ENCODE assay signal across 8 cellular contexts in the genomic region with DNA sequence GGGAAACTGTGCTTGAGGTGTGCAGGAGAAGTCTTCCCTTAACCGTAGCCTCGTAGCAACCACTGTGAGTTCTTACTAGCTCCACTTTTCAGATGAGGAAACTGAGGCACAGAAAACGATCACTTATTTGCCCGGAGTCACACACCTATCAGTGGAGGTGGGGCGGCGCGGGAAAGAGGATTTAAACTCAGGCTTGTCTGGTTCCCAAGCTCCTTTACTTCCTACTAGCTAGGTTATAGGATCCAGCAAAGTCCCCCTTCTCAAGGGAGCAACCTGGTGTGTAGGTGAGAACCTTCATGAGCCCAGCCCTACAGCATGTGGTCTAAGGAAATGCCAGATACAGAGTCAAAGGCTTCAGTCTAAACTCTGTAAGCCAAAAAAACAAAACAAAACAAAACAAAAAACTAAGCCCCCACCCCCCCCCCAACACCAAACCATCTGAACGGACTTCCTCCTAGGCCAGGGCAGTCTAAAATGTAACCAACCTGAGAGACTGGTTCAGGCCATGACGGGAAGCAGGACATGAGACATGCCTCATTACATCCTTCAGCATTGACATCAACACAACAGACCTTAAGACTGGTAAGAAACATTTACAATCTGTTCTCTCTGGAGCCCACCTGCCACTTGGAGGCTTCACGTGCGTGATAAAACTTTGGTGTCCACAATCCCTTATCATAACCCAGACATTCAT. TPM values are rescaled to one million over a fixed set of nuclear protein-coding genes. Genes with fewer than 3 reads are reported as not detected.
DNase-seq lines count a peak whose midpoint lies in the region; ATAC-seq and TF ChIP-seq lines count a peak whose summit lies in the region.

No MANE protein-coding gene starts in this region.

- ATAC-seq in PC-3: no peak
- no peak for ATAC-seq in HG02885 (IDR thresholded peaks at IDR 0.05; ENCODE audit: poor library complexity, unreplicated experiment)
- no peak for ATAC-seq in left lobe of liver

- CTCF ChIA-PET in PC-3 (lab: Charles Lee): interaction anchor here (0.5 to 1.6 kb wide), 2 partner anchors 10 to 389 kb away, joined by 3 to 5 read pairs; no protein-coding TSS in a partner anchor

- H3K9me3 ChIP-seq in PC-3 (ENCODE audit: low read length): no peaks in the 10 kb centered on the region

- peak overlapping the region; percentile 72 for H3K4me3 ChIP-seq in GM08714 (ENCODE audit: low read length)
- peak overlapping the region; percentile 79 for H3K4me3 ChIP-seq in PC-3 (ENCODE audit: low read length)
- peak overlapping the region; percentile 98 for H3K4me3 ChIP-seq in epithelial cell of proximal tubule (ENCODE audit: low read depth, low read length)

- H2AFZ ChIP-seq in PC-3 (ENCODE audit: low read length): peak overlapping the region; percentile 80

- POLR2A ChIA-PET in PC-3 (lab: Charles Lee; ENCODE audit: unreplicated experiment): interaction anchor here (0.6 to 1.0 kb wide), 3 partner anchors 10 to 99 kb away, joined by 3 to 5 read pairs (median 3); no protein-coding TSS in a partner anchor

- peak overlapping the region; percentile 92 for H3K9ac ChIP-seq in PC-3 (ENCODE audit: low read length)

- H3K9me3 Mint-ChIP-seq in osteocyte (ENCODE audit: unreplicated experiment): no peaks in the 10 kb centered on the region

- H3K27me3 Mint-ChIP-seq in osteocyte (ENCODE audit: unreplicated experiment): no peaks in the 10 kb centered on the region

- peak overlapping the region; percentile 99 for H3K4me2 ChIP-seq in PC-3 (ENCODE audit: low read length)

- no peaks in the 10 kb centered on the region for H3K27me3 ChIP-seq in PC-3 (ENCODE audit: low read length)

- H4K20me1 ChIP-seq in PC-3 (ENCODE audit: low read length): peaks cover 29% of the 10 kb centered on the region

- H3K9me2 ChIP-seq in PC-3 (replicated peaks; ENCODE audit: low read length): no peaks in the 10 kb centered on the region

- BruUV-seq in PC-3 (replicated peaks; lab: Mats Ljungman, UMichigan): TSS peak; percentile 82

- peak overlapping the region; percentile 92 for H3K27ac Mint-ChIP-seq in osteocyte (ENCODE audit: unreplicated experiment)

- H3K4me1 ChIP-seq in PC-3 (ENCODE audit: insufficient read depth, low read length): peaks cover 34% of the 10 kb centered on the region

- DNase-seq in PC-3: peak; percentile 35
- DNase-seq in epithelial cell of proximal tubule (ENCODE audit: low read depth): no peak
- no peak for DNase-seq in osteocyte (ENCODE audit: extremely low spot score, unreplicated experiment)
- no peak for DNase-seq in left lobe of liver (ENCODE audit: low spot score)
- DNase-seq in NCI-H1105 (lab: John Stamatoyannopoulos, UW): no peak
- DNase-seq in DMS153 treated with DMSO at 0.1 percent for 48 hours (lab: John Stamatoyannopoulos, UW; ENCODE audit: unreplicated experiment): no peak

- peaks cover 34% of the 10 kb centered on the region for H3K4me1 Mint-ChIP-seq in osteocyte (ENCODE audit: unreplicated experiment)

- peaks cover 4% of the 10 kb centered on the region for H3F3A ChIP-seq in PC-3 (ENCODE audit: low read length, unreplicated experiment)

- peaks cover 42% of the 10 kb centered on the region for H3K79me2 ChIP-seq in PC-3 (ENCODE audit: low read length)

- no peaks in the 10 kb centered on the region for H3K36me3 Mint-ChIP-seq in osteocyte (ENCODE audit: unreplicated experiment)

- peak overlapping the region; percentile 95 for H3K4me3 Mint-ChIP-seq in osteocyte (ENCODE audit: unreplicated experiment)

- intact Hi-C loops in PC-3 (cut with micrococcal nuclease): loop anchor here (5.0 kb wide), 1 partner anchor 101 kb away; no protein-coding TSS in a partner anchor

- TF ChIP-seq CTCF in PC-3 (conservative IDR thresholded peaks at IDR 0.05; ENCODE audit: low read depth, low read length) (no peak), epithelial cell of proximal tubule (conservative IDR thresholded peaks at IDR 0.05; ENCODE audit: low read depth, low read length) (no peak), osteocyte (IDR thresholded peaks at IDR 0.05) (no peak)

- no peaks in the 10 kb centered on the region for H3K36me3 ChIP-seq in PC-3 (ENCODE audit: low read depth, low read length)

- peak overlapping the region; percentile 65 for H3K27ac ChIP-seq in PC-3 (ENCODE audit: low read length)

RNA-seq across cellular contexts. Expression of gene FBXO42, which starts 0.7 kb away (rescaled TPM):
- total RNA-seq in PC-3 (2014; rRNA removed): 13.1 and 16.0 TPM in 2 replicates
- total RNA-seq in epithelial cell of proximal tubule: 5.8 and 11.9 TPM in 2 replicates
- total RNA-seq in osteocyte: 22.2 and 22.8 TPM in 2 replicates
- total RNA-seq in left lobe of liver: 9.0 TPM

RNA-seq across cellular contexts. Expression of gene SZRD1, which starts 14.1 kb away (rescaled TPM):
- total RNA-seq in PC-3 (2014; rRNA removed) (119 and 136 TPM in 2 replicates), epithelial cell of proximal tubule (82.6 and 111 TPM in 2 replicates), osteocyte (141 and 143 TPM in 2 replicates), left lobe of liver (42.1 TPM)
